8 cellular contexts compared by ENCODE assay signal in the genomic region with DNA sequence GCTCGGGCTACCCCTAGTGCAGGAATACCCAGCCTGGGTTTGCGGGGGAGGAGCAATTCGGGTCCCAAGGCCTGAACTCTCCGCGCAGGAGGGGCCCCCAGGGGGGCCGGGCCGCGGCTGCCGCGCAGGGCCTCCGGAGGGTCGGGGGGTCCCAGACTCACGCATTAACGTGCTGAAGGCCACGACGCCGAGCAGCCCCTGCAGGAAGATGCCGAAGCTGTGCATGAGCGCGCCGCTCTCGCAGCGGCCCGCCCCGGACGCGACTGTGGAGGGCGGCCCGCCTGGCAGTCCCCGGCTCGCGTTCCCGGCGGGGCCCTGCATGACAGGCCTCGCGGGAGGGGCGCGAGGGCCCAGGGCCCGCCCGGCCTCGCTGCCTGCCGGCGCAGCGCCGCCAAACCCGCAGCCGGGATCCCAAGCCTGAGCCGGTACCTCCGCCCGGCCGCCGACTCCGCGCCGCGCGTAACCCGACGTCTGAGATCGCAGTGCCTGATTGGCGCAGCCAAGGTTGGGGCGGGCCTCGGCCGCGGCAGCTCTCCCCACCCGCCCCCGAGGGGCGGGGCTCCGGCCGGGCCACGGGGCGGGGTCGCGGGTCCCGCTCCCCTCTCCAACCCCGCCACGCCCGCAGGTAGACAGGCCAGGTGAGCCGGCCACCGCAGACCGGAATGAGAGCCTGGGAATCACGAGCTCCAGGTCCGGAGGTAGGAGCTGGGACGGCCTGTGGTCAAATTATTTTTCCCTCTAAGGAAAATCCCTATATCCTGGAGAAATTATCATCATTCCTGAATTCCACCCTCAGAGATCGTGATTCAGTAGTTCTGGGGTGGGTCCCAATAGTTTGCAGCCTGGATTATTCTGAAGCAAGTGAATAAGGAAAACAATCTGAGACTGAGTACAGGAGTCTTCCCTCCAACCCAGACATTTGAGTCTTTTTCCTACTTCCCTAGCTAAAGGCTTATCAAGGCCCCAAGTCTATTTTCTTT. TPM values are rescaled to one million over a fixed set of nuclear protein-coding genes. Genes with fewer than 3 reads are reported as not detected.
DNase-seq lines count a peak whose midpoint lies in the region; ATAC-seq, FAIRE-seq and TF ChIP-seq lines count a peak whose summit lies in the region.

TSS of gene STIMATE (minus strand) at position 419 of the 980 bp plus-strand sequence. CDS start at position 321, 98 bp downstream.

- H3K79me2 ChIP-seq in PC-3 (ENCODE audit: low read length): peaks cover 28% of the 10 kb centered on the region

- intact Hi-C loops in PC-3 (cut with micrococcal nuclease): no loop called here

- H3K9me3 ChIP-seq in HUES6 (ENCODE audit: control insufficient read depth, insufficient read depth, low read depth, low read length) (no peaks in the 10 kb centered on the region), PC-3 (ENCODE audit: low read length) (no peaks in the 10 kb centered on the region), mucosa of rectum (ENCODE audit: control insufficient read depth in 2 of 2, low read length in 2 of 2) (no peaks in the 10 kb centered on the region)

- peak within 1 kb of the TSS; percentile 93 for H2AFZ ChIP-seq in PC-3 (ENCODE audit: low read length)

- peak; percentile 89 for ATAC-seq in GM21447 (IDR thresholded peaks at IDR 0.05; ENCODE audit: unreplicated experiment)
- ATAC-seq in PC-3: peak; percentile 98

- peak within 1 kb of the TSS; percentile 64 for H3K9ac ChIP-seq in HUES6 (ENCODE audit: low read length)
- peak within 1 kb of the TSS; percentile 76 for H3K9ac ChIP-seq in PC-3 (ENCODE audit: low read length)
- H3K9ac ChIP-seq in mucosa of rectum (ENCODE audit: low read depth in 1 of 2, low read length in 2 of 2): peak within 1 kb of the TSS; percentile 50 to 66

- POLR2A ChIA-PET in PC-3 (lab: Charles Lee; ENCODE audit: unreplicated experiment): interaction anchor here (0.8 kb wide), 1 partner anchor 361 kb away, joined by 5 read pairs; the partner anchor contains the start of gene UQCC5

- H3K4me2 ChIP-seq in PC-3 (ENCODE audit: low read length): peak within 1 kb of the TSS; percentile 100

- H3K27ac ChIP-seq in HUES6 (ENCODE audit: low read depth, low read length) (no peak within 1 kb of the TSS), PC-3 (ENCODE audit: low read length) (no peak within 1 kb of the TSS), mucosa of rectum (ENCODE audit: low read depth in 2 of 2, low read length in 2 of 2) (peak within 1 kb of the TSS; percentile 26 to 59)

- CTCF ChIA-PET in PC-3 (lab: Charles Lee): interaction anchor here (0.5 kb wide), 1 partner anchor 46 kb away, joined by 3 read pairs; no protein-coding TSS in a partner anchor

- H3K9me2 ChIP-seq in PC-3 (replicated peaks; ENCODE audit: low read length): no peaks in the 10 kb centered on the region

- H3K4me3 ChIP-seq in HUES6 (ENCODE audit: low read depth, low read length) (peak within 1 kb of the TSS; percentile 80), PC-3 (ENCODE audit: low read length) (peak within 1 kb of the TSS; percentile 95), mucosa of rectum (ENCODE audit: low read length in 2 of 2) (peak within 1 kb of the TSS; percentile 76 to 89)

- no TSS peak for BruUV-seq in PC-3 (replicated peaks; lab: Mats Ljungman, UMichigan)

- TF ChIP-seq POLR2A in erythroblast (IDR thresholded peaks at IDR 0.05; ENCODE audit: low read length): peak; percentile 56

- H3F3A ChIP-seq in PC-3 (ENCODE audit: low read length, unreplicated experiment): no peaks in the 10 kb centered on the region

- FAIRE-seq in D721Med (lab: Jason Lieb, UNC): no peak

- no peaks in the 10 kb centered on the region for H4K20me1 ChIP-seq in PC-3 (ENCODE audit: low read length)

- DNase-seq in D721Med (ENCODE audit: insufficient read length, low spot score) (peak; percentile 81), PC-3 (peak; percentile 93), activated T-cell treated with anti-CD3 and anti-CD28 coated beads for 48 hours (ENCODE audit: low read depth) (peak; percentile 86), erythroblast (lab: John Stamatoyannopoulos, UW) (peak; percentile 91 to 94)
- peak; percentile 46 to 70 for DNase-seq in stimulated activated CD8-positive, alpha-beta memory T cell treated with anti-CD3 and anti-CD28 coated beads, Interleukin-4, amount 100 ng/mL, for 4 hours (ENCODE audit: low read depth in 2 of 2, low spot score in 1 of 2)

- no peak for TF ChIP-seq CTCF in D721Med (IDR thresholded peaks at IDR 0.05; ENCODE audit: insufficient read depth, missing control alignments)
- TF ChIP-seq CTCF in PC-3 (conservative IDR thresholded peaks at IDR 0.05; ENCODE audit: low read depth, low read length): no peak

- H3K4me1 ChIP-seq in HUES6 (ENCODE audit: control insufficient read depth, insufficient read depth, low read length) (0 out of 2 replicates have a peak, but pooled peaks cover 3% of the 10 kb centered on the region), PC-3 (ENCODE audit: insufficient read depth, low read length) (peaks cover 17% of the 10 kb centered on the region), mucosa of rectum (ENCODE audit: control insufficient read depth in 2 of 2, insufficient read depth in 2 of 2, low read length in 2 of 2) (peaks cover 9 to 15% of the 10 kb centered on the region in 2 donors)

- H3K36me3 ChIP-seq in HUES6 (ENCODE audit: control insufficient read depth, insufficient read depth, low read length) (no peaks in the 10 kb centered on the region), PC-3 (ENCODE audit: low read depth, low read length) (no peaks in the 10 kb centered on the region; the same call in 1 of the 2 replicates), mucosa of rectum (ENCODE audit: control insufficient read depth in 2 of 2, insufficient read depth in 2 of 2, low read length in 2 of 2) (peaks cover 3% of the 10 kb centered on the region in 2 donors)

- H3K27me3 ChIP-seq in HUES6 (ENCODE audit: control insufficient read depth, insufficient read depth, low read length) (no peaks in the 10 kb centered on the region), PC-3 (ENCODE audit: low read length) (no peaks in the 10 kb centered on the region), mucosa of rectum (ENCODE audit: control insufficient read depth in 2 of 2, insufficient read depth in 2 of 2, low read length in 2 of 2) (no peaks in the 10 kb centered on the region)

RNA-seq across cellular contexts. Expression of gene STIMATE, which starts in this region (rescaled TPM):
- 18.5 and 29.7 TPM in 2 replicates for total RNA-seq in PC-3 (2014; rRNA removed)

Comparison
In these comparisons a context has a peak if more than half of its experiments do, and no peak if none do; other contexts are left out.
1. H3K27ac ChIP-seq: peak in mucosa of rectum (2 of 2); none in HUES6 (single experiment) and PC-3 (single experiment).
2. Peak in every context shown above with its lines, with median percentiles within 50 percentile points of each other: DNase-seq, H3K4me3 ChIP-seq and H3K9ac ChIP-seq.